ENCODE assay signal across 29 cellular contexts in the genomic region with DNA sequence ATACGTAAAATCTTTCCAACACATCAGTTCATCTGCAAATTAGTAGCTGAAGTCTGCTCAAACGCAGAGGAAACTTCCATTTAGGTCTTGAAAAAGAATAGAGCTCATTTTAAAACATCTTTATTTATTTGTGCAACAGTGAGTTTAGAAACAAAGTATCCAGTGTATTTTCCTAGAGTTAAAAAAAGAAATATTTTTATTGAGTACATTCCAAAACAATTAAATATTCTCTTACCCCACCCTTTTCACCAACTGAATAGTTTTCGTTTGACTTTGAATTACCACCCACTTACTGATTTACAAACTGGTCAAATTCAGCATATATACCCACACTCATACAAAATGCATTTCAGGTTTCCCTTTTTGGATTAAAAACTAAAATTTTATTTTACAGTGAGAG.
A peak's percentile ranks its signal among the peaks of the same experiment; 100 is the strongest.
DNase-seq lines count a peak whose midpoint lies in the region; ATAC-seq, FAIRE-seq and TF ChIP-seq lines count a peak whose summit lies in the region.
"Had no signal": no experiment of that assay in that cellular context is flagged by ENCODE, and none has a peak within 500 bp of the region (broad histone marks: within the 10 kb centered on the region; RNA-seq: fewer than 3 reads in every experiment).

No MANE protein-coding gene starts in this region.

- H3K4me1 Mint-ChIP-seq in astrocyte (ENCODE audit: low read depth, unreplicated experiment) = no peaks in the 10 kb centered on the region
- H3K4me1 Mint-ChIP-seq: brain had no signal

- no peak overlapping the region for H2BK120ac ChIP-seq in mesenchymal stem cell (ENCODE audit: low read depth, low read length)

- H2BK15ac ChIP-seq in mesenchymal stem cell (ENCODE audit: low read depth, poor library complexity, severe bottlenecking) = no peak overlapping the region

- in situ Hi-C loops in GM23248 (cut with MboI) = no loop called here

- H3K27ac ChIP-seq in GM23248 (peak overlapping the region; percentile 23), astrocyte (ENCODE audit: low read depth, low read length) (no peak overlapping the region), mesenchymal stem cell (ENCODE audit: low read length, poor library complexity, severe bottlenecking) (no peak overlapping the region), tibial nerve (peak overlapping the region in 3 of 4 donors; percentile 34 to 85 (median 80))
- H3K27ac ChIP-seq: epithelial cell of prostate, foreskin keratinocyte, PC-9 had no signal

- no peaks in the 10 kb centered on the region for H3K79me2 ChIP-seq in GM23248 (ENCODE audit: insufficient read depth)
- H3K79me2 ChIP-seq in astrocyte (ENCODE audit: insufficient read depth, low read length) = no peaks in the 10 kb centered on the region

- H3K4me1 ChIP-seq in GM23248 (ENCODE audit: insufficient read depth) (peaks cover 20% of the 10 kb centered on the region), astrocyte (ENCODE audit: insufficient read depth, low read length) (no peaks in the 10 kb centered on the region), mesenchymal stem cell (ENCODE audit: control insufficient read depth, insufficient read depth, low read depth, low read length) (no peaks in the 10 kb centered on the region), tibial nerve (peaks cover 0 to 50% (median 7%) of the 10 kb centered on the region in 4 donors)
- H3K4me1 ChIP-seq: foreskin keratinocyte had no signal

- no peak overlapping the region for H4K8ac ChIP-seq in mesenchymal stem cell (ENCODE audit: low read length)

- no peak overlapping the region for H3K18ac ChIP-seq in mesenchymal stem cell (ENCODE audit: low read depth in 1 of 2, low read length in 2 of 2)

- peak; percentile 31 for DNase-seq in GM23248
- DNase-seq in astrocyte (ENCODE audit: low read depth) = no peak
- DNase-seq in mesenchymal stem cell = no peak
- DNase-seq in tibial nerve (ENCODE audit: low spot score in 2 of 2) = no peak
- DNase-seq in islet precursor cell = no peak
- DNase-seq: activated CD4-positive, alpha-beta T cell treated with anti-CD3 and anti-CD28 coated beads for 4 hours; activated CD8-positive, alpha-beta memory T cell treated with anti-CD3 and anti-CD28 coated beads for 24 hours; activated gamma-delta T cell; activated T-cell treated with anti-CD3 and anti-CD28 coated beads, Interleukin-2, amount 50 U/mL, for 1 hour; CD4-positive, CD25-positive, alpha-beta regulatory T cell; effector CD4-positive, alpha-beta T cell; foreskin keratinocyte; H7; naive thymus-derived CD8-positive, alpha-beta T cell; NCI-H1092 treated with DMSO at 0.1 percent for 48 hours; NCI-H2029; NCI-H526; NK-92 treated with Interleukin-12 subunit alpha and Interleukin-12 subunit beta, amount 100 ng/mL, for 24 hours; nucleus accumbens; PC-9; SHP77; stimulated activated CD4-positive, alpha-beta T cell treated with anti-CD3 and anti-CD28 coated beads, Interleukin-2, amount 100 ng/mL, for 24 hours; upper lobe of left lung had no signal

- no peak overlapping the region for H4K91ac ChIP-seq in mesenchymal stem cell (ENCODE audit: low read length)

- no peaks in the 10 kb centered on the region for H3F3A ChIP-seq in GM23248 (ENCODE audit: insufficient read depth)

- ATAC-seq in GM21576 (IDR thresholded peaks at IDR 0.05; ENCODE audit: unreplicated experiment) (no peak), GM19023 (IDR thresholded peaks at IDR 0.05; ENCODE audit: unreplicated experiment) (no peak)
- ATAC-seq: foreskin keratinocyte; left lobe of liver; naive thymus-derived CD8-positive, alpha-beta T cell had no signal

- H3K79me1 ChIP-seq in mesenchymal stem cell (replicated peaks; ENCODE audit: low read length, poor library complexity, severe bottlenecking) = no peaks in the 10 kb centered on the region

- no peak for TF ChIP-seq EP300 in tibial nerve (IDR thresholded peaks at IDR 0.05)

- peak overlapping the region; percentile 39; the same call in 1 of the 2 replicates for H3K4me3 ChIP-seq in GM23248
- no peak overlapping the region for H3K4me3 ChIP-seq in astrocyte (ENCODE audit: insufficient read depth, low read depth, low read length)
- H3K4me3 ChIP-seq in mesenchymal stem cell (ENCODE audit: insufficient read depth in 1 of 2, low read depth in 1 of 2, low read length in 2 of 2) = no peak overlapping the region
- H3K4me3 ChIP-seq in tibial nerve = peak overlapping the region in 1 of 4 donors; percentile 11
- H3K4me3 ChIP-seq: PC-9, upper lobe of left lung had no signal

- no peak overlapping the region for H2AK5ac ChIP-seq in mesenchymal stem cell (ENCODE audit: low read length, severe bottlenecking)

- no peak overlapping the region for H3K14ac ChIP-seq in mesenchymal stem cell (ENCODE audit: low read length in 2 of 2)

- no peaks in the 10 kb centered on the region for H4K20me1 ChIP-seq in GM23248 (ENCODE audit: insufficient read depth)
- no peaks in the 10 kb centered on the region for H4K20me1 ChIP-seq in astrocyte (ENCODE audit: insufficient read depth, low read length)

- no peak overlapping the region for H3K4ac ChIP-seq in mesenchymal stem cell (ENCODE audit: low read depth in 1 of 2, low read length in 2 of 2)

- H3K4me3 Mint-ChIP-seq in astrocyte (ENCODE audit: unreplicated experiment) = no peak overlapping the region
- H3K4me3 Mint-ChIP-seq: brain; CD4-positive, CD25-positive, alpha-beta regulatory T cell; IgD-negative memory B cell; naive thymus-derived CD8-positive, alpha-beta T cell had no signal

- no peak overlapping the region for H3K23ac ChIP-seq in mesenchymal stem cell (ENCODE audit: low read length in 2 of 2)

- H3K9ac ChIP-seq in GM23248 = peak overlapping the region; percentile 45
- no peak overlapping the region for H3K9ac ChIP-seq in astrocyte (ENCODE audit: low read length)
- H3K9ac ChIP-seq in mesenchymal stem cell (ENCODE audit: low read length) = peak overlapping the region; percentile 50

- TF ChIP-seq CTCF in astrocyte (IDR thresholded peaks at IDR 0.05; ENCODE audit: insufficient read depth, low read depth, low read length) = no peak
- no peak for TF ChIP-seq CTCF in tibial nerve (IDR thresholded peaks at IDR 0.05)

- 15 to 30% methylated on average over 3 of the region's 3 CpGs for WGBS in GM23248 (ENCODE audit: low coverage in 1 of 2, low lambda C conversion rate in 2 of 2, missing lambda C conversion rate in 2 of 2), 2 experiments
- WGBS in mesenchymal stem cell = 100% methylated on average over 2 of the region's 3 CpGs
- WGBS in tibial nerve, 2 donors = 19 to 27% methylated on average over 3 of the region's 3 CpGs

- no peaks in the 10 kb centered on the region for H3K36me3 ChIP-seq in GM23248 (ENCODE audit: low read depth)
- no peaks in the 10 kb centered on the region for H3K36me3 ChIP-seq in astrocyte (ENCODE audit: insufficient read depth, low read length)
- no peaks in the 10 kb centered on the region for H3K36me3 ChIP-seq in mesenchymal stem cell (ENCODE audit: control insufficient read depth in 1 of 2, insufficient read depth in 2 of 2, low read depth in 1 of 2, low read length in 2 of 2)
- H3K36me3 ChIP-seq in tibial nerve = no peaks in the 10 kb centered on the region
- H3K36me3 ChIP-seq: upper lobe of left lung had no signal

- FAIRE-seq in astrocyte (lab: Jason Lieb, UNC) = peak; percentile 17

- H3K27me3 Mint-ChIP-seq in astrocyte (ENCODE audit: low read depth, unreplicated experiment) = no peaks in the 10 kb centered on the region
- H3K27me3 Mint-ChIP-seq: brain; CD4-positive, CD25-positive, alpha-beta regulatory T cell; IgD-negative memory B cell; naive thymus-derived CD8-positive, alpha-beta T cell had no signal

- H3K9me3 ChIP-seq in GM23248 (ENCODE audit: low read depth) (no peaks in the 10 kb centered on the region), astrocyte (ENCODE audit: insufficient read depth, low read depth, low read length) (no peaks in the 10 kb centered on the region), mesenchymal stem cell (ENCODE audit: control insufficient read depth, low read length) (no peaks in the 10 kb centered on the region), tibial nerve (no peaks in the 10 kb centered on the region)
- H3K9me3 ChIP-seq: upper lobe of left lung had no signal

- TF ChIP-seq POLR2A in tibial nerve (IDR thresholded peaks at IDR 0.05) = no peak

- H2BK5ac ChIP-seq in mesenchymal stem cell (ENCODE audit: low read depth, low read length, poor library complexity, severe bottlenecking) = no peak overlapping the region

- H3K36me3 Mint-ChIP-seq in astrocyte (ENCODE audit: low read depth, unreplicated experiment) = no peaks in the 10 kb centered on the region
- H3K36me3 Mint-ChIP-seq: IgD-negative memory B cell; naive thymus-derived CD8-positive, alpha-beta T cell had no signal

- no peak overlapping the region for H3K27ac Mint-ChIP-seq in astrocyte (ENCODE audit: unreplicated experiment)
- H3K27ac Mint-ChIP-seq: IgD-negative memory B cell had no signal

- no peaks in the 10 kb centered on the region for H3K9me3 Mint-ChIP-seq in astrocyte (ENCODE audit: unreplicated experiment)
- H3K9me3 Mint-ChIP-seq: CD4-positive, CD25-positive, alpha-beta regulatory T cell; IgD-negative memory B cell; naive thymus-derived CD8-positive, alpha-beta T cell had no signal

- peak overlapping the region; percentile 45 for H3K4me2 ChIP-seq in GM23248 (ENCODE audit: unreplicated experiment)
- H3K4me2 ChIP-seq in astrocyte (ENCODE audit: low read length) = no peak overlapping the region
- no peak overlapping the region for H3K4me2 ChIP-seq in mesenchymal stem cell (ENCODE audit: low read length, poor library complexity, severe bottlenecking)
- H3K4me2 ChIP-seq: PC-9 had no signal

- no peaks in the 10 kb centered on the region for H3K27me3 ChIP-seq in GM23248 (replicated peaks; ENCODE audit: insufficient read depth)
- no peaks in the 10 kb centered on the region for H3K27me3 ChIP-seq in astrocyte (ENCODE audit: insufficient read depth, low read length)
- no peaks in the 10 kb centered on the region for H3K27me3 ChIP-seq in mesenchymal stem cell (ENCODE audit: control insufficient read depth in 1 of 2, insufficient read depth in 1 of 2, low read length in 2 of 2)
- no peaks in the 10 kb centered on the region for H3K27me3 ChIP-seq in tibial nerve
- H3K27me3 ChIP-seq: foreskin keratinocyte, upper lobe of left lung had no signal

- peak overlapping the region; percentile 68 for H2AFZ ChIP-seq in GM23248
- no peak overlapping the region for H2AFZ ChIP-seq in astrocyte (ENCODE audit: low read depth, low read length)
- H2AFZ ChIP-seq in mesenchymal stem cell (ENCODE audit: low read depth, low read length) = no peak overlapping the region
- H2AFZ ChIP-seq: PC-9 had no signal

- H2BK12ac ChIP-seq in mesenchymal stem cell (ENCODE audit: low read length in 2 of 2) = no peak overlapping the region

- no peaks in the 10 kb centered on the region for H3K9me2 ChIP-seq in GM23248 (ENCODE audit: insufficient read depth)

Comparison
In these comparisons a context has a peak if more than half of its experiments do, and no peak if none do; other contexts are left out.
1. H3K27ac ChIP-seq: peak in GM23248 (single experiment) and tibial nerve (3 of 4); none in astrocyte (single experiment) and mesenchymal stem cell (single experiment).